Comparison of ENCODE assay signal across 1 cellular context in the genomic region with DNA sequence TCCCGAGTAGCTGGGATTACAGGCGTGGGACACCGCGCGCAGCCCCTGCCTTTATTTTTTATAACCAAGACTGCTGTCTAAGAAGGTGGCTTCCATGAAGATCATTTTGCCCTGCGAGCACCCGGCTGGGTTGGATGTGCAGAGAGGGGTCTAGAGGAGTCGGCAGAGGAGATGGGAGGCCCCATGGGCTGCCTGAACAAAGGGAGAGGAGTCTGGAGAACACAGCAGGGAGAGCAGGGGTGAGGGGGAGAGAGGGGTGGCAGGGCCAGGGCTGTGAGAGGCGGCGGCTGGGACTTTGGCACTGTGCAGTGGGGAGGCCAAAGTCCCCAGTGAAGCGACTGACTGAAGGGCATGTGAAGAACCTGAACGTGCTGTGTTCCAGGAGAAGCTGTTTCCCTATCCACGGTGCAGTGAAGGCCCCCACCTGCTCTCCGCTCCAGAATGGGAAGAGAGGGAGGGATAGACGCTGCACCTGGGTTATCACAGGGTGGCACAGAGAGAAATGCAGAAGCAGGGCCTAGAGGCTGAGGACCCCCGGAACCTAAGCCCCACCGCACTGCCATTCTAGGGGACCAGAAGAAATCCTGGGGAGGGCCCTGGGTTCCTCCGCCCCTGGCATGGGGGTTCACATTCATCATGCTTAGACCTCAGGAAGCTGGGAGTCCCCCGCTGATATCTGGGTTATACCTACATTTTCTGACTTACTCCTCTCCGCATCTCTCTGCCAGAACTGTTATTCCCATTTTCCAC.
TF ChIP-seq lines count a peak whose summit lies in the region.

No MANE protein-coding gene starts in this region.

TF ChIP-seq in liver, 16 proteins besides CTCF, POLR2A, EP300 and RAD21 (continued from another document):
- TF ChIP-seq, protein P1, sequence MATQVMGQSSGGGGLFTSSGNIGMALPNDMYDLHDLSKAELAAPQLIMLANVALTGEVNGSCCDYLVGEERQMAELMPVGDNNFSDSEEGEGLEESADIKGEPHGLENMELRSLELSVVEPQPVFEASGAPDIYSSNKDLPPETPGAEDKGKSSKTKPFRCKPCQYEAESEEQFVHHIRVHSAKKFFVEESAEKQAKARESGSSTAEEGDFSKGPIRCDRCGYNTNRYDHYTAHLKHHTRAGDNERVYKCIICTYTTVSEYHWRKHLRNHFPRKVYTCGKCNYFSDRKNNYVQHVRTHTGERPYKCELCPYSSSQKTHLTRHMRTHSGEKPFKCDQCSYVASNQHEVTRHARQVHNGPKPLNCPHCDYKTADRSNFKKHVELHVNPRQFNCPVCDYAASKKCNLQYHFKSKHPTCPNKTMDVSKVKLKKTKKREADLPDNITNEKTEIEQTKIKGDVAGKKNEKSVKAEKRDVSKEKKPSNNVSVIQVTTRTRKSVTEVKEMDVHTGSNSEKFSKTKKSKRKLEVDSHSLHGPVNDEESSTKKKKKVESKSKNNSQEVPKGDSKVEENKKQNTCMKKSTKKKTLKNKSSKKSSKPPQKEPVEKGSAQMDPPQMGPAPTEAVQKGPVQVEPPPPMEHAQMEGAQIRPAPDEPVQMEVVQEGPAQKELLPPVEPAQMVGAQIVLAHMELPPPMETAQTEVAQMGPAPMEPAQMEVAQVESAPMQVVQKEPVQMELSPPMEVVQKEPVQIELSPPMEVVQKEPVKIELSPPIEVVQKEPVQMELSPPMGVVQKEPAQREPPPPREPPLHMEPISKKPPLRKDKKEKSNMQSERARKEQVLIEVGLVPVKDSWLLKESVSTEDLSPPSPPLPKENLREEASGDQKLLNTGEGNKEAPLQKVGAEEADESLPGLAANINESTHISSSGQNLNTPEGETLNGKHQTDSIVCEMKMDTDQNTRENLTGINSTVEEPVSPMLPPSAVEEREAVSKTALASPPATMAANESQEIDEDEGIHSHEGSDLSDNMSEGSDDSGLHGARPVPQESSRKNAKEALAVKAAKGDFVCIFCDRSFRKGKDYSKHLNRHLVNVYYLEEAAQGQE (IDR thresholded peaks at IDR 0.05), result no peak
- no peak for TF ChIP-seq NR2F2 (IDR thresholded peaks at IDR 0.05)
- no peak for TF ChIP-seq JUND (IDR thresholded peaks at IDR 0.05)
- TF ChIP-seq, protein P2, sequence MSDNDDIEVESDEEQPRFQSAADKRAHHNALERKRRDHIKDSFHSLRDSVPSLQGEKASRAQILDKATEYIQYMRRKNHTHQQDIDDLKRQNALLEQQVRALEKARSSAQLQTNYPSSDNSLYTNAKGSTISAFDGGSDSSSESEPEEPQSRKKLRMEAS (IDR thresholded peaks at IDR 0.05), result no peak
- TF ChIP-seq, protein P3, sequence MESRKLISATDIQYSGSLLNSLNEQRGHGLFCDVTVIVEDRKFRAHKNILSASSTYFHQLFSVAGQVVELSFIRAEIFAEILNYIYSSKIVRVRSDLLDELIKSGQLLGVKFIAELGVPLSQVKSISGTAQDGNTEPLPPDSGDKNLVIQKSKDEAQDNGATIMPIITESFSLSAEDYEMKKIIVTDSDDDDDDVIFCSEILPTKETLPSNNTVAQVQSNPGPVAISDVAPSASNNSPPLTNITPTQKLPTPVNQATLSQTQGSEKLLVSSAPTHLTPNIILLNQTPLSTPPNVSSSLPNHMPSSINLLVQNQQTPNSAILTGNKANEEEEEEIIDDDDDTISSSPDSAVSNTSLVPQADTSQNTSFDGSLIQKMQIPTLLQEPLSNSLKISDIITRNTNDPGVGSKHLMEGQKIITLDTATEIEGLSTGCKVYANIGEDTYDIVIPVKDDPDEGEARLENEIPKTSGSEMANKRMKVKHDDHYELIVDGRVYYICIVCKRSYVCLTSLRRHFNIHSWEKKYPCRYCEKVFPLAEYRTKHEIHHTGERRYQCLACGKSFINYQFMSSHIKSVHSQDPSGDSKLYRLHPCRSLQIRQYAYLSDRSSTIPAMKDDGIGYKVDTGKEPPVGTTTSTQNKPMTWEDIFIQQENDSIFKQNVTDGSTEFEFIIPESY (IDR thresholded peaks at IDR 0.05), result no peak
- TF ChIP-seq HNF4A (conservative IDR thresholded peaks at IDR 0.05), result peak; percentile 85 to 94
- peak; percentile 83 for TF ChIP-seq HNF4G (IDR thresholded peaks at IDR 0.05)
